In the genomic region with DNA sequence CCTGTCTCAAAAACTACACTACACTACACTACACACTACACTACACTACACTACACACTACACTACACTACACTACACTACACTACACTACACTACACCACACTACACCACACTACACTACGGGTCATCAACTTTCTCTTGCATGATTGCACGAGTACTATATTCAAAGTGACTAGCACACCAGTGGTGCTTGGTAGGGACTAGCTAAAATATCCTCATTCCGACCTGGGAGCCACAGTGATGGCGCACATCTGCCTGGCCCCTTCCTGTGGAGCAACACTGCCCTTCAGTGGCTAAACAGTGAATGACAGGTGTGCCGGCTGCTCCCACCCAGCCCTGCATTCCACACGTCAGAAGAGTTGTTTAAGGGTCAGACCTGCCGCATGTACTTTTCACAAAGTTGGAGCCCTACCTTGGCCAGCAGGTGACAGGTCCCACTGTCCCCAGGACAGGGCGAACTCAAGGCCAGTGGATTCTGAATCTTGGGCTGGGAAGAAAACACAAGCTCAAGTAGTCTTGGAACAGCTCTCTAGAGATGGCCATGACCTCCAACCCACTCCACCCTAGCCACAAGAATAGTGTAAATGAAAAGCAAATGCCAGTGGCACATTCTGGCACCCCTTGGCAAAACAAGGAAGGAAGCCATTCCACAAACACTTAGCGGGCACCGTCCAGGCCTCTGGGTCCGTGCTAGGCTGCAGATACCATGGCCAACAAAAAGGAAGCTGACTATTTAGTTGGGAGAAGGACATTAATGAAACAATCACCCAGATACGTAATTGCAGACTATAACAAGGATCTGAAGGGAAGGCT, we compare ENCODE assay signal across 8 cellular contexts. TPM values are rescaled to one million over a fixed set of nuclear protein-coding genes. Genes with fewer than 3 reads are reported as not detected.
DNase-seq lines count a peak whose midpoint lies in the region; ATAC-seq, FAIRE-seq and TF ChIP-seq lines count a peak whose summit lies in the region.

No MANE protein-coding gene starts in this region.

- no peak for FAIRE-seq in RCC 7860 (lab: Jason Lieb, UNC)

- H3K4me3 ChIP-seq in fibroblast of the aortic adventitia (ENCODE audit: low read depth, low read length): no peak overlapping the region
- H3K4me3 ChIP-seq in testis: no peak overlapping the region

- TF ChIP-seq CTCF in fibroblast of the aortic adventitia (IDR thresholded peaks at IDR 0.05; ENCODE audit: insufficient read depth, low read length): peak; percentile 95
- TF ChIP-seq CTCF in testis (IDR thresholded peaks at IDR 0.05): peak; percentile 80 to 97 (median 94)

- no peaks in the 10 kb centered on the region for H3K9me3 Mint-ChIP-seq in activated T-cell treated with anti-CD3 and anti-CD28 coated beads, Interleukin-2, amount 50 U/mL, for 72 hours

- no peaks in the 10 kb centered on the region for H3K36me3 ChIP-seq in testis (ENCODE audit: low read depth, missing control alignments)

- no peak for TF ChIP-seq POLR2A in testis (IDR thresholded peaks at IDR 0.05)

- H3K9me3 ChIP-seq in testis: no peaks in the 10 kb centered on the region

- H3K27me3 ChIP-seq in testis: no peaks in the 10 kb centered on the region

- H3K4me1 ChIP-seq in testis: no peaks in the 10 kb centered on the region

- no peaks in the 10 kb centered on the region for H3K4me1 Mint-ChIP-seq in activated T-cell treated with anti-CD3 and anti-CD28 coated beads, Interleukin-2, amount 50 U/mL, for 72 hours (ENCODE audit: low read depth)

- no peak overlapping the region for H3K27ac Mint-ChIP-seq in activated T-cell treated with anti-CD3 and anti-CD28 coated beads, Interleukin-2, amount 50 U/mL, for 72 hours

- H3K27ac ChIP-seq in testis: no peak overlapping the region

- no peak overlapping the region for H3K4me3 Mint-ChIP-seq in activated T-cell treated with anti-CD3 and anti-CD28 coated beads, Interleukin-2, amount 50 U/mL, for 72 hours

- DNase-seq in EH (ENCODE audit: low read depth): peak; percentile 80
- DNase-seq in Kasumi-1 (lab: John Stamatoyannopoulos, UW): peak; percentile 82 to 91
- peak; percentile 64 for DNase-seq in RCC 7860 (ENCODE audit: low spot score)
- peak; percentile 73 to 74 for DNase-seq in activated T-cell treated with anti-CD3 and anti-CD28 coated beads, Interleukin-2, amount 50 U/mL, for 72 hours
- peak; percentile 78 for DNase-seq in fibroblast of the aortic adventitia (ENCODE audit: low read depth)
- peak in 54 of 56 donors; percentile 11 to 88 (median 70) for DNase-seq in nucleus accumbens (lab: John Stamatoyannopoulos, UW)
- peak; percentile 81 for DNase-seq in testis

- intact Hi-C loops in testis (cut with DNase I; ENCODE audit: low total_unique reads): loop anchor here (10.0 kb wide), 1 partner anchor 408 kb away; a partner anchor contains a TSS

- 36 to 42% methylated on average over 12 of the region's 12 CpGs for WGBS in testis, 2 donors

- peaks cover 15% of the 10 kb centered on the region for H3K27me3 Mint-ChIP-seq in activated T-cell treated with anti-CD3 and anti-CD28 coated beads, Interleukin-2, amount 50 U/mL, for 72 hours (ENCODE audit: low read depth)

- peak; percentile 89 for ATAC-seq in GM21723 (IDR thresholded peaks at IDR 0.05; ENCODE audit: unreplicated experiment)
- ATAC-seq in activated T-cell treated with anti-CD3 and anti-CD28 coated beads, Interleukin-2, amount 50 U/mL, for 72 hours (replicated peaks in 1 of 2): peak; percentile 95 to 97

- no peaks in the 10 kb centered on the region for H3K36me3 Mint-ChIP-seq in activated T-cell treated with anti-CD3 and anti-CD28 coated beads, Interleukin-2, amount 50 U/mL, for 72 hours (ENCODE audit: insufficient read depth in 2 of 2)

RNA-seq across cellular contexts. Expression of a gene that starts 45.9 kb away (rescaled TPM):
- 1 to 10 TPM in 1 of 2 donors, not detected in 1; 1.4 TPM for total RNA-seq in activated T-cell treated with anti-CD3 and anti-CD28 coated beads, Interleukin-2, amount 50 U/mL, for 72 hours
- total RNA-seq in fibroblast of the aortic adventitia (ENCODE audit: low replicate concordance): not detected in 2 replicates
- 10 to 100 TPM; 32.1 to 32.8 TPM for total RNA-seq in testis
- polyA plus RNA-seq in testis (ENCODE audit: insufficient read depth, low read depth, low replicate concordance): 54.5 TPM

Comparison
In these comparisons a context has a peak if more than half of its experiments do, and no peak if none do; other contexts are left out.
1. RNA of a gene that starts 45.9 kb away (total RNA-seq): 32.1 to 32.8 TPM in testis; 1.4 TPM in activated T-cell treated with anti-CD3 and anti-CD28 coated beads, Interleukin-2, amount 50 U/mL, for 72 hours and not detected in fibroblast of the aortic adventitia; every median in the first group is over 10 times any median in the second.
2. Peak in every context shown above with its lines, with median percentiles within 50 percentile points of each other: DNase-seq.